Comparison of ENCODE assay signal across 14 cellular contexts in genomic region chr1:68141801-68142440, GRCh38.
DNase-seq lines count a peak whose midpoint lies in the region; ATAC-seq and TF ChIP-seq lines count a peak whose summit lies in the region.
"Had no signal": no experiment of that assay in that cellular context is flagged by ENCODE, and none has a peak within 500 bp of the region (broad histone marks: within the 10 kb centered on the region; RNA-seq: fewer than 3 reads in every experiment).

No MANE protein-coding gene starts in this region.

- in situ Hi-C loops in brain microvascular endothelial cell (cut with HindIII; ENCODE audit: low pct_ligation_motif_present, low sequenced_read_pairs) = loop anchor here (25.0 kb wide), 2 partner anchors 95 to 170 kb away; partner anchors contain the start of gene WLS

- peak overlapping the region; percentile 10 for H3K9ac ChIP-seq in neural cell (ENCODE audit: low read length)

- H3K4me2 ChIP-seq in neural cell (ENCODE audit: low read length) = no peak overlapping the region

- no peak overlapping the region for H3K4me3 ChIP-seq in brain microvascular endothelial cell (ENCODE audit: low read depth, low read length)
- no peak overlapping the region for H3K4me3 ChIP-seq in neural cell (ENCODE audit: low read length)
- H3K4me3 ChIP-seq in H7 (ENCODE audit: insufficient read depth, low read depth, low read length) = no peak overlapping the region

- H3K9me3 ChIP-seq in neural cell (ENCODE audit: low read length) = no peaks in the 10 kb centered on the region

- H4K20me1 ChIP-seq in neural cell (ENCODE audit: insufficient read depth) = no peaks in the 10 kb centered on the region

- DNase-seq in brain microvascular endothelial cell = no peak
- no peak for DNase-seq in left ventricle myocardium superior
- no peak for DNase-seq in type B pancreatic cell (ENCODE audit: extremely low spot score, unreplicated experiment)
- DNase-seq in H7 = no peak
- no peak for DNase-seq in left lobe of liver (ENCODE audit: low spot score)
- no peak for DNase-seq in epidermal melanocyte (ENCODE audit: insufficient read length, low spot score)
- DNase-seq: activated CD4-positive, alpha-beta T cell treated with anti-CD3 and anti-CD28 coated beads for 1 hour; activated T-cell treated with anti-CD3 and anti-CD28 coated beads, Interleukin-2, amount 50 U/mL, for 4 hours; CD4-positive, CD25-positive, alpha-beta regulatory T cell; GF-D8; NCI-H2081; occipital lobe; stimulated activated naive CD8-positive, alpha-beta T cell treated with anti-CD3 and anti-CD28 coated beads, Interleukin-15, amount 100 ng/mL, for 72 hours had no signal

- no peaks in the 10 kb centered on the region for H3K79me2 ChIP-seq in neural cell (replicated peaks; ENCODE audit: insufficient read depth, low read length)

- no peaks in the 10 kb centered on the region for H3K9me3 Mint-ChIP-seq in type B pancreatic cell
- H3K9me3 Mint-ChIP-seq: activated T-cell treated with anti-CD3 and anti-CD28 coated beads, Interleukin-2, amount 50 U/mL, for 4 hours; CD4-positive, CD25-positive, alpha-beta regulatory T cell; stimulated activated naive CD8-positive, alpha-beta T cell treated with anti-CD3 and anti-CD28 coated beads, Interleukin-15, amount 100 ng/mL, for 72 hours had no signal

- peak; percentile 77 for ATAC-seq in left ventricle myocardium superior
- ATAC-seq in left lobe of liver = no peak
- ATAC-seq: activated T-cell treated with anti-CD3 and anti-CD28 coated beads, Interleukin-2, amount 50 U/mL, for 4 hours; stimulated activated naive CD8-positive, alpha-beta T cell treated with anti-CD3 and anti-CD28 coated beads, Interleukin-15, amount 100 ng/mL, for 72 hours had no signal

- H3K36me3 ChIP-seq in brain microvascular endothelial cell (replicated peaks) (peaks cover 50% of the 10 kb centered on the region), neural cell (ENCODE audit: insufficient read depth, low read length) (no peaks in the 10 kb centered on the region), H7 (replicated peaks; ENCODE audit: control insufficient read depth, insufficient read depth, low read length) (no peaks in the 10 kb centered on the region)

- no peak for TF ChIP-seq CTCF in brain microvascular endothelial cell (IDR thresholded peaks at IDR 0.05; ENCODE audit: low read depth, low read length, missing control alignments)
- no peak for TF ChIP-seq CTCF in neural cell (IDR thresholded peaks at IDR 0.05; ENCODE audit: poor library complexity, severe bottlenecking)
- TF ChIP-seq CTCF in type B pancreatic cell (conservative IDR thresholded peaks at IDR 0.05) = no peak

- no peak for TF ChIP-seq RAD21 in neural cell (conservative IDR thresholded peaks at IDR 0.05)

- H3K27ac ChIP-seq in brain microvascular endothelial cell (peak overlapping the region; percentile 63), neural cell (ENCODE audit: low read length) (peak overlapping the region; percentile 55)

- no peaks in the 10 kb centered on the region for H3K27me3 ChIP-seq in brain microvascular endothelial cell (replicated peaks)
- no peaks in the 10 kb centered on the region for H3K27me3 ChIP-seq in neural cell (ENCODE audit: insufficient read depth, low read depth, low read length)
- H3K27me3 ChIP-seq in H7 (ENCODE audit: control insufficient read depth, insufficient read depth, low read length) = no peaks in the 10 kb centered on the region; the same call in 1 of the 2 replicates

- peak overlapping the region; percentile 89 for H3K27ac Mint-ChIP-seq in type B pancreatic cell
- H3K27ac Mint-ChIP-seq: CD4-positive, CD25-positive, alpha-beta regulatory T cell; stimulated activated naive CD8-positive, alpha-beta T cell treated with anti-CD3 and anti-CD28 coated beads, Interleukin-15, amount 100 ng/mL, for 72 hours had no signal

- peaks cover 52% of the 10 kb centered on the region for H3K36me3 Mint-ChIP-seq in type B pancreatic cell
- H3K36me3 Mint-ChIP-seq: CD4-positive, CD25-positive, alpha-beta regulatory T cell had no signal

- H2AFZ ChIP-seq in neural cell (ENCODE audit: low read depth, low read length) = peak overlapping the region; percentile 4

- no peaks in the 10 kb centered on the region for H3F3A ChIP-seq in neural cell (ENCODE audit: insufficient read depth, low read length, poor library complexity, severe bottlenecking)

- intact Hi-C loops in left ventricle myocardium superior (cut with micrococcal nuclease) = no loop called here

- H3K4me3 Mint-ChIP-seq in type B pancreatic cell = peak overlapping the region; percentile 51
- H3K4me3 Mint-ChIP-seq: activated T-cell treated with anti-CD3 and anti-CD28 coated beads, Interleukin-2, amount 50 U/mL, for 4 hours; CD4-positive, CD25-positive, alpha-beta regulatory T cell; stimulated activated naive CD8-positive, alpha-beta T cell treated with anti-CD3 and anti-CD28 coated beads, Interleukin-15, amount 100 ng/mL, for 72 hours had no signal

- no peaks in the 10 kb centered on the region for H3K9me2 ChIP-seq in neural cell (ENCODE audit: insufficient read depth, low read length)

- peaks cover 32% of the 10 kb centered on the region for H3K4me1 Mint-ChIP-seq in type B pancreatic cell (ENCODE audit: unreplicated experiment)
- H3K4me1 Mint-ChIP-seq: CD4-positive, CD25-positive, alpha-beta regulatory T cell; stimulated activated naive CD8-positive, alpha-beta T cell treated with anti-CD3 and anti-CD28 coated beads, Interleukin-15, amount 100 ng/mL, for 72 hours had no signal

- no peak for TF ChIP-seq EP300 in neural cell (conservative IDR thresholded peaks at IDR 0.05; ENCODE audit: poor library complexity, severe bottlenecking)

- no peaks in the 10 kb centered on the region for H3K27me3 Mint-ChIP-seq in type B pancreatic cell
- H3K27me3 Mint-ChIP-seq: CD4-positive, CD25-positive, alpha-beta regulatory T cell had no signal

TF ChIP-seq in neural cell, 6 proteins besides CTCF, POLR2A, EP300 and RAD21:
- no peak for TF ChIP-seq TAF1 (IDR thresholded peaks at IDR 0.05; ENCODE audit: low read depth)
- no peak for TF ChIP-seq EZH2 (IDR thresholded peaks at IDR 0.05; ENCODE audit: borderline replicate concordance, insufficient read depth, low read length, poor library complexity, severe bottlenecking)
- no peak for TF ChIP-seq POLR2AphosphoS5 (IDR thresholded peaks at IDR 0.05)
- no peak for TF ChIP-seq SMC3 (conservative IDR thresholded peaks at IDR 0.05; ENCODE audit: poor library complexity)
- TF ChIP-seq MXI1 (conservative IDR thresholded peaks at IDR 0.05; ENCODE audit: poor library complexity, severe bottlenecking) = no peak
- TF ChIP-seq REST (IDR thresholded peaks at IDR 0.05; ENCODE audit: borderline replicate concordance) = no peak
TF ChIP-seq in neural cell: peak in this region for 0.
